ENCODE assay signal across 2 cellular contexts in genomic region chr6:132534546-132534945, GRCh38. TPM values are rescaled to one million over a fixed set of nuclear protein-coding genes. Genes with fewer than 3 reads are reported as not detected.
"Had no signal": no experiment of that assay in that cellular context is flagged by ENCODE, and none has a peak within 500 bp of the region (broad histone marks: within the 10 kb centered on the region; RNA-seq: fewer than 3 reads in every experiment).

No MANE protein-coding gene starts in this region.

RNA-seq across cellular contexts. Expression of gene TAAR9, which starts 3.5 kb away (rescaled TPM):
- total RNA-seq: G401, GM12878 had no signal
- polyA plus RNA-seq: GM12878 had no signal

RNA-seq across cellular contexts. Expression of gene TAAR8, which starts 17.9 kb away (rescaled TPM):
- total RNA-seq: G401, GM12878 had no signal
- polyA plus RNA-seq: GM12878 had no signal

RNA-seq across cellular contexts. Expression of gene TAAR6, which starts 35.6 kb away (rescaled TPM):
- total RNA-seq: G401, GM12878 had no signal
- polyA plus RNA-seq: GM12878 had no signal

RNA-seq across cellular contexts. Expression of gene TAAR5, which starts 55.0 kb away (rescaled TPM):
- total RNA-seq: G401, GM12878 had no signal
- polyA plus RNA-seq: GM12878 had no signal
